Comparison of ENCODE assay signal across 3 cellular contexts in the genomic region with DNA sequence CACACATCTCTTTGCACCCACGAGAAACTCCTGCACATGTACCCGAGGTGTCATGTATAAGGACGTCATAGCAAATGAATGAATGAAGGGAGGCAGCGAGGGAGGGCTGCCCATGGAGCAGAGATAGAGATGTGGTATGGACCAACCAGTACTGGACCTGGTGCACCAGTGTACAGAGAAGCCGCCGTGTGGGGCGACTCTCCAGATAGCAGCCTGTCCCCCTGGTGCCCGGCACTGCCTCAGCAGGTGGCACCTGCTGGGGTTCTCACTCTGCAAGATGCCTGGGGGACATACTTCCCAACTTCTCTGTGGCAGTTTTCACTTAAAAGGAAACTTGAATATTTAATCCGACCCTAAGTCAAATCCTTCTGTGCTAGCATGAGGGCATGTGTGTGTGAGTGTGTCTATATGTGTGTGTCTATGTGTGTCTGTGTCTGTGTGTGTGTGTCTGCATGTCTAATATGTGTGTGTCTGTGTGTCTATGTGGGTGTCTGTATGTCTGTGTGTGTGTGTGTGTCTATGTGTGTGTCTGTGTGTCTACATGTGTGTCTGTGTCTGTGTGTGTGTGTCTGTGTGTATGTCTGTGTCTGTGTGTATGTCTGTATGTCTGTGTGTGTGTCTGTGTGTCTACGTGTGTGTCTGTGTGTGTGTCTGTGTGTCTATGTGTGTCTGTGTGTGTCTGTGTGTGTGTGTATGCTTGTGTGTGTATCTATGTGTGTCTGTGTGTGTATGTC.
TF ChIP-seq lines count a peak whose summit lies in the region.

No MANE protein-coding gene starts in this region.

TF ChIP-seq in GM12891, 5 proteins besides CTCF, POLR2A, EP300 and RAD21:
- TF ChIP-seq POU2F2 (IDR thresholded peaks at IDR 0.05; ENCODE audit: low read depth, low read length) (no peak), SPI1 (IDR thresholded peaks at IDR 0.05; ENCODE audit: low read depth, low read length) (no peak), POLR2AphosphoS5 (IDR thresholded peaks at IDR 0.05; ENCODE audit: low read depth, low read length) (no peak), TAF1 (IDR thresholded peaks at IDR 0.05; ENCODE audit: low read depth, low read length) (no peak), PAX5 (IDR thresholded peaks at IDR 0.05; ENCODE audit: insufficient read depth, low read length, severe bottlenecking) (no peak)

TF ChIP-seq in HEK293, 187 proteins besides CTCF, POLR2A, EP300 and RAD21:
- TF ChIP-seq, protein P1, sequence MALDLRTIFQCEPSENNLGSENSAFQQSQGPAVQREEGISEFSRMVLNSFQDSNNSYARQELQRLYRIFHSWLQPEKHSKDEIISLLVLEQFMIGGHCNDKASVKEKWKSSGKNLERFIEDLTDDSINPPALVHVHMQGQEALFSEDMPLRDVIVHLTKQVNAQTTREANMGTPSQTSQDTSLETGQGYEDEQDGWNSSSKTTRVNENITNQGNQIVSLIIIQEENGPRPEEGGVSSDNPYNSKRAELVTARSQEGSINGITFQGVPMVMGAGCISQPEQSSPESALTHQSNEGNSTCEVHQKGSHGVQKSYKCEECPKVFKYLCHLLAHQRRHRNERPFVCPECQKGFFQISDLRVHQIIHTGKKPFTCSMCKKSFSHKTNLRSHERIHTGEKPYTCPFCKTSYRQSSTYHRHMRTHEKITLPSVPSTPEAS (tag by site-specific recombination; IDR thresholded peaks at IDR 0.05) = peak; percentile 60; the same call in 1 of the 2 replicates
- TF ChIP-seq ZNF324 (tag by site-specific recombination; IDR thresholded peaks at IDR 0.05) = no peak

TF ChIP-seq in H1, 55 proteins besides CTCF, POLR2A, EP300 and RAD21:
- TF ChIP-seq NANOG (IDR thresholded peaks at IDR 0.05; ENCODE audit: insufficient read depth, low read depth, low read length, poor library complexity, severe bottlenecking) = no peak
- TF ChIP-seq GTF2F1 (IDR thresholded peaks at IDR 0.05; ENCODE audit: borderline replicate concordance, low read depth, low read length) = no peak
- TF ChIP-seq SAP30 (IDR thresholded peaks at IDR 0.05; ENCODE audit: insufficient read depth, insufficient replicate concordance, low read length) = no peak
- no peak for TF ChIP-seq RNF2 (IDR thresholded peaks at IDR 0.05; ENCODE audit: borderline replicate concordance, low read depth, low read length, missing control alignments, poor library complexity, severe bottlenecking)
- TF ChIP-seq CHD1 (IDR thresholded peaks at IDR 0.05; ENCODE audit: low read depth, low read length) = no peak
- TF ChIP-seq SP2 (IDR thresholded peaks at IDR 0.05; ENCODE audit: low read length) = no peak
- no peak for TF ChIP-seq SP4 (IDR thresholded peaks at IDR 0.05; ENCODE audit: low read length)
- no peak for TF ChIP-seq SP1 (IDR thresholded peaks at IDR 0.05; ENCODE audit: low read depth, low read length)
- TF ChIP-seq CBX5 (IDR thresholded peaks at IDR 0.05; ENCODE audit: low read depth, low read length) = no peak
- no peak for TF ChIP-seq RFX5 (IDR thresholded peaks at IDR 0.05; ENCODE audit: borderline replicate concordance, low read depth, low read length)
TF ChIP-seq in H1: peak in this region for 0.
